In genomic region chr6:16684896-16685554, GRCh38 we compare ENCODE assay signal across 8 cellular contexts.
DNase-seq lines count a peak whose midpoint lies in the region; ATAC-seq lines count a peak whose summit lies in the region.

No MANE protein-coding gene starts in this region.

- no peak overlapping the region for H3K9ac ChIP-seq in mesendoderm (ENCODE audit: low read length)

- H3K4me1 Mint-ChIP-seq in activated CD4-positive, alpha-beta T cell treated with anti-CD3 and anti-CD28 coated beads for 36 hours: peaks cover 86% of the 10 kb centered on the region
- H3K4me1 Mint-ChIP-seq in effector memory CD8-positive, alpha-beta T cell (ENCODE audit: low read depth in 2 of 2): peaks cover 29 to 50% of the 10 kb centered on the region in 2 donors

- no peak overlapping the region for H2BK15ac ChIP-seq in mesendoderm (replicated peaks; ENCODE audit: low read depth)

- H2BK120ac ChIP-seq in mesendoderm (ENCODE audit: low read depth, low read length): no peak overlapping the region

- no peak overlapping the region for H3K56ac ChIP-seq in mesendoderm (ENCODE audit: low read length)

- H3K27me3 Mint-ChIP-seq in activated CD4-positive, alpha-beta T cell treated with anti-CD3 and anti-CD28 coated beads for 36 hours: no peaks in the 10 kb centered on the region
- no peaks in the 10 kb centered on the region for H3K27me3 Mint-ChIP-seq in effector memory CD8-positive, alpha-beta T cell

- no peak overlapping the region for H3K18ac ChIP-seq in mesendoderm (ENCODE audit: low read length)

- DNase-seq in Daoy (ENCODE audit: low read depth) (peak; percentile 93), inferior parietal cortex (ENCODE audit: extremely low spot score) (no peak), mesendoderm (no peak), 8988T (no peak)
- peak; percentile 95 for DNase-seq in activated CD4-positive, alpha-beta T cell treated with anti-CD3 and anti-CD28 coated beads for 36 hours
- DNase-seq in effector memory CD8-positive, alpha-beta T cell: peak in 1 of 3 experiments; percentile 10
- DNase-seq in stimulated activated CD8-positive, alpha-beta memory T cell treated with anti-CD3 and anti-CD28 coated beads, Interleukin-4, amount 100 ng/mL, for 24 hours (ENCODE audit: low read depth): peak; percentile 84

- H3K4me2 ChIP-seq in mesendoderm (ENCODE audit: low read length): no peak overlapping the region

- H3K9me3 Mint-ChIP-seq in activated CD4-positive, alpha-beta T cell treated with anti-CD3 and anti-CD28 coated beads for 36 hours (ENCODE audit: low read depth): peaks cover 1% of the 10 kb centered on the region
- H3K9me3 Mint-ChIP-seq in effector memory CD8-positive, alpha-beta T cell: no peaks in the 10 kb centered on the region

- intact Hi-C loops in activated CD4-positive, alpha-beta T cell treated with anti-CD3 and anti-CD28 coated beads for 36 hours (cut with DNase I, micrococcal nuclease): loop anchor here (1.0 to 10.0 kb wide), 12 partner anchors 14 to 363 kb away; no protein-coding TSS in a partner anchor

- no peak overlapping the region for H3K4ac ChIP-seq in mesendoderm (ENCODE audit: low read depth, low read length)

- H3K23ac ChIP-seq in mesendoderm (ENCODE audit: low read length): no peak overlapping the region

- POLR2A ChIA-PET in activated CD4-positive, alpha-beta T cell treated with anti-CD3 and anti-CD28 coated beads for 36 hours (lab: Charles Lee): no interaction called here

- no peaks in the 10 kb centered on the region for H3K27me3 ChIP-seq in mesendoderm (ENCODE audit: insufficient read depth, low read length, poor library complexity)

- WGBS in mesendoderm (ENCODE audit: extremely low coverage, insufficient coverage, low lambda C conversion rate): no CpG with 5 or more reads among the region's 7 CpGs

- H3K79me2 ChIP-seq in mesendoderm (ENCODE audit: control insufficient read depth, insufficient read depth, low read length): no peaks in the 10 kb centered on the region

- H4K5ac ChIP-seq in mesendoderm (ENCODE audit: low read length): no peak overlapping the region

- peak overlapping the region; percentile 78 for H3K27ac Mint-ChIP-seq in activated CD4-positive, alpha-beta T cell treated with anti-CD3 and anti-CD28 coated beads for 36 hours
- peak overlapping the region in 1 of 2 donors; percentile 67 for H3K27ac Mint-ChIP-seq in effector memory CD8-positive, alpha-beta T cell

- no peak overlapping the region for H2AK5ac ChIP-seq in mesendoderm (ENCODE audit: low read length)

- CTCF ChIA-PET in activated CD4-positive, alpha-beta T cell treated with anti-CD3 and anti-CD28 coated beads for 36 hours (lab: Charles Lee): interaction anchor here (0.8 to 5.6 kb wide), 4 partner anchors 13 to 171 kb away, joined by 3 to 26 read pairs (median 4); no protein-coding TSS in a partner anchor

- H3K79me1 ChIP-seq in mesendoderm (ENCODE audit: low read length): no peaks in the 10 kb centered on the region

- H3K36me3 Mint-ChIP-seq in activated CD4-positive, alpha-beta T cell treated with anti-CD3 and anti-CD28 coated beads for 36 hours (ENCODE audit: low read depth): peaks cover 26% of the 10 kb centered on the region
- peaks cover 21% of the 10 kb centered on the region for H3K36me3 Mint-ChIP-seq in effector memory CD8-positive, alpha-beta T cell (ENCODE audit: insufficient read depth)

- no peak overlapping the region for H4K8ac ChIP-seq in mesendoderm (ENCODE audit: low read depth, low read length)

- H3K36me3 ChIP-seq in mesendoderm (ENCODE audit: control insufficient read depth, insufficient read depth, low read length): no peaks in the 10 kb centered on the region

- H3K4me3 Mint-ChIP-seq in activated CD4-positive, alpha-beta T cell treated with anti-CD3 and anti-CD28 coated beads for 36 hours: peak overlapping the region; percentile 43
- no peak overlapping the region for H3K4me3 Mint-ChIP-seq in effector memory CD8-positive, alpha-beta T cell

- no peak overlapping the region for H3K27ac ChIP-seq in mesendoderm (ENCODE audit: low read depth, low read length)

- no peak overlapping the region for H2BK5ac ChIP-seq in mesendoderm (ENCODE audit: low read length)

- ATAC-seq in HG02759 (IDR thresholded peaks at IDR 0.05; ENCODE audit: unreplicated experiment): peak; percentile 72
- ATAC-seq in activated CD4-positive, alpha-beta T cell treated with anti-CD3 and anti-CD28 coated beads for 36 hours: peak; percentile 76
- ATAC-seq in effector memory CD8-positive, alpha-beta T cell (replicated peaks): peak; percentile 71

- H3K4me3 ChIP-seq in mesendoderm (ENCODE audit: low read length): no peak overlapping the region

- no peaks in the 10 kb centered on the region for H3K4me1 ChIP-seq in mesendoderm (ENCODE audit: control insufficient read depth, low read depth, low read length)

Comparison
In these comparisons a context has a peak if more than half of its experiments do, and no peak if none do; other contexts are left out.
1. DNase-seq: peak in Daoy (single experiment), activated CD4-positive, alpha-beta T cell treated with anti-CD3 and anti-CD28 coated beads for 36 hours (single experiment) and stimulated activated CD8-positive, alpha-beta memory T cell treated with anti-CD3 and anti-CD28 coated beads, Interleukin-4, amount 100 ng/mL, for 24 hours (single experiment); none in inferior parietal cortex (single experiment), mesendoderm (single experiment) and 8988T (single experiment).
2. Peak in every context shown above with its lines, with median percentiles within 50 percentile points of each other: ATAC-seq.